Comparison of ENCODE assay signal across 8 cellular contexts in genomic region chr13:29771247-29771646, GRCh38.
DNase-seq lines count a peak whose midpoint lies in the region; ATAC-seq and TF ChIP-seq lines count a peak whose summit lies in the region.

No MANE protein-coding gene starts in this region.

- H3K9ac ChIP-seq in adipocyte (ENCODE audit: low read length): no peak overlapping the region

- peak; percentile 79 for ATAC-seq in left lobe of liver
- ATAC-seq in HG02678 (IDR thresholded peaks at IDR 0.05; ENCODE audit: unreplicated experiment): no peak
- no peak for ATAC-seq in HG03439 (IDR thresholded peaks at IDR 0.05; ENCODE audit: unreplicated experiment)

- TF ChIP-seq CTCF in LNCAP (IDR thresholded peaks at IDR 0.05): peak; percentile 40; the same call in 1 of the 2 replicates

- no peaks in the 10 kb centered on the region for H3K9me3 ChIP-seq in adipocyte (ENCODE audit: control insufficient read depth, low read length)

- H3K36me3 ChIP-seq in adipocyte (ENCODE audit: control insufficient read depth, insufficient read depth, low read length, severe bottlenecking): no peaks in the 10 kb centered on the region

- H3K4me3 ChIP-seq in adipocyte (ENCODE audit: low read length): no peak overlapping the region

- H3K27me3 ChIP-seq in adipocyte (replicated peaks; ENCODE audit: control insufficient read depth, insufficient read depth, low read length): no peaks in the 10 kb centered on the region

- H3K4me1 ChIP-seq in adipocyte (ENCODE audit: control insufficient read depth, insufficient read depth, low read length): peaks cover 15% of the 10 kb centered on the region

- peak; percentile 75 for DNase-seq in DMS53 (lab: John Stamatoyannopoulos, UW)
- peak; percentile 72 for DNase-seq in adipocyte (ENCODE audit: low read depth)
- DNase-seq in left lobe of liver (ENCODE audit: low spot score): no peak
- DNase-seq in stimulated activated CD4-positive, alpha-beta T cell treated with anti-CD3 and anti-CD28 coated beads, Interleukin-1b, Interleukin-23, amount 100 ng/mL, for 48 hours: no peak
- DNase-seq in stimulated activated CD8-positive, alpha-beta memory T cell treated with anti-CD3 and anti-CD28 coated beads, Interleukin-4, amount 100 ng/mL, for 48 hours: no peak

Comparison
In these comparisons a context has a peak if more than half of its experiments do, and no peak if none do; other contexts are left out.
1. DNase-seq: peak in DMS53 (single experiment) and adipocyte (single experiment); none in left lobe of liver (single experiment), stimulated activated CD4-positive, alpha-beta T cell treated with anti-CD3 and anti-CD28 coated beads, Interleukin-1b, Interleukin-23, amount 100 ng/mL, for 48 hours (single experiment) and stimulated activated CD8-positive, alpha-beta memory T cell treated with anti-CD3 and anti-CD28 coated beads, Interleukin-4, amount 100 ng/mL, for 48 hours (single experiment).